Comparison of ENCODE assay signal across 11 cellular contexts in the genomic region with DNA sequence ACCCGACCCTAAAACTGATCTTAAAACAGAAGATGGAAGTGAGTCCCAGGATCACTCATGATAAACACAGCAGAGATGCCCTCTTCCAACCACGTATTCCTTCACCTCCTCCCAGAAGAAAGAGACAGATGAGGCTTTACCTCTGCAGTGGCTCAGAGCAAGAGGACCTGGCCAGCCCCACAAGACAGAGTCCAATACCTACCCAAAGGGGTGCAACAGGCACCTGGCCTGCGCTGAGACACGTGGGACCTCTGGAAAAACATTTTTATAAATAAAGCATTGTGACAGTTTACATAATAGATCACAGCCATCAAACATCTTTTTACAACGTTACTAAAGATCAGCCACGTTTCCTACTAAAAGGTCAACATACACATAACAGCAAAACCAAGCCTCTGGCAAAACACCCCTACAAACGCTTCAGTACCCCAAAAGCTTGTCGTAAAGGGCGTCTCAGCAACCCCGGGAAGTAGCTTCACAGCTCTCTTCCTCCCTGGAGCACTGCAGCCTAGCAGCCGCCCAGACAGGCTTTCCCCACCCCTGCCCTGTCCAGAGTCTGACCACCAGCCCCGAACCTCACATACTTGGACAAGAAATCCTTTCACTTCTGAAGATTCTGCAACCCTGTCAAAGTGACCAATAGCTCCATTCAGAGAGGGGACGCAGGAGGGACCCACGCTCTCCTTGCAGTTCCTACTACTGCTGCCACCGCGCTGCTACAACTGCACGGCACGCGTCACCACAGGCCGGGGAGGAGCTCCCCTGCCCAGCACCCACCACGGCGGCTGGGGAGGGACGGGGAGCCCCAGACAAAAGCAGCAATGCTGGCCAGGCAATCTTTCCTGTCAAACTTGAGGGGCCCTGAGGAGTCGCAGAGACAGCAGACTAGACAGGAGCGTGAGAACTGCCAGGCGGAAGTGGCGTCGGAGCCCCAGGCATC. TPM values are rescaled to one million over a fixed set of nuclear protein-coding genes. Genes with fewer than 3 reads are reported as not detected.
DNase-seq lines count a peak whose midpoint lies in the region; ATAC-seq, FAIRE-seq and TF ChIP-seq lines count a peak whose summit lies in the region.
"Had no signal": no experiment of that assay in that cellular context is flagged by ENCODE, and none has a peak within 500 bp of the region (broad histone marks: within the 10 kb centered on the region; RNA-seq: fewer than 3 reads in every experiment).

No MANE protein-coding gene starts in this region.

- intact Hi-C loops in CD8-positive, alpha-beta T cell (cut with DNase I, micrococcal nuclease), result loop anchor here (5.0 kb wide), 2 partner anchors 36 to 51 kb away; no protein-coding TSS in a partner anchor
- intact Hi-C loops in kidney (cut with DNase I), result loop anchor here (10.0 kb wide), 1 partner anchor 72 kb away; no protein-coding TSS in a partner anchor
- intact Hi-C loops in prostate gland (cut with DNase I), result loop anchor here (2.0 to 10.0 kb wide), 3 partner anchors 36 to 732 kb away; a partner anchor contains a TSS

- no peak for TF ChIP-seq CTCF in CD8-positive, alpha-beta T cell (IDR thresholded peaks at IDR 0.05)
- TF ChIP-seq CTCF in Loucy (conservative IDR thresholded peaks at IDR 0.05; ENCODE audit: low read length) (no peak), coronary artery (IDR thresholded peaks at IDR 0.05) (no peak), osteocyte (IDR thresholded peaks at IDR 0.05) (no peak), kidney (IDR thresholded peaks at IDR 0.05; ENCODE audit: borderline replicate concordance, extremely low read depth, insufficient read depth) (no peak), prostate gland (IDR thresholded peaks at IDR 0.05) (no peak)

- peak overlapping the region; percentile 84 for H3K4me3 Mint-ChIP-seq in CD8-positive, alpha-beta T cell
- H3K4me3 Mint-ChIP-seq in osteocyte (ENCODE audit: unreplicated experiment), result peak overlapping the region; percentile 73

- no peaks in the 10 kb centered on the region for H3K27me3 Mint-ChIP-seq in CD8-positive, alpha-beta T cell (ENCODE audit: low read depth)
- H3K27me3 Mint-ChIP-seq in osteocyte (ENCODE audit: unreplicated experiment), result no peaks in the 10 kb centered on the region

- H3F3A ChIP-seq in Loucy (ENCODE audit: low read depth), result peaks cover 4% of the 10 kb centered on the region; the same call in 1 of the 2 replicates

- no peaks in the 10 kb centered on the region for H3K27me3 ChIP-seq in CD8-positive, alpha-beta T cell (ENCODE audit: insufficient read depth, low read length)
- H3K27me3 ChIP-seq in Loucy (ENCODE audit: insufficient read depth, low read length, poor library complexity, severe bottlenecking) (no peaks in the 10 kb centered on the region), prostate gland (replicated peaks; ENCODE audit: insufficient read depth) (no peaks in the 10 kb centered on the region)

- no peaks in the 10 kb centered on the region for H3K9me3 Mint-ChIP-seq in CD8-positive, alpha-beta T cell
- no peaks in the 10 kb centered on the region for H3K9me3 Mint-ChIP-seq in osteocyte (ENCODE audit: unreplicated experiment)

- peaks cover 68% of the 10 kb centered on the region for H3K4me1 Mint-ChIP-seq in CD8-positive, alpha-beta T cell (ENCODE audit: low read depth)
- peaks cover 30% of the 10 kb centered on the region for H3K4me1 Mint-ChIP-seq in osteocyte (ENCODE audit: unreplicated experiment)

- WGBS in prostate gland, result 80% methylated on average over 28 of the region's 28 CpGs

- no peaks in the 10 kb centered on the region for H3K9me3 ChIP-seq in CD8-positive, alpha-beta T cell (ENCODE audit: low read length)
- H3K9me3 ChIP-seq in Loucy (ENCODE audit: insufficient read depth, low read depth, low read length) (no peaks in the 10 kb centered on the region), kidney (ENCODE audit: control insufficient read depth in 1 of 2, low read length in 2 of 2) (no peaks in the 10 kb centered on the region), prostate gland (no peaks in the 10 kb centered on the region)
- H3K9me3 ChIP-seq: mucosa of descending colon had no signal

- peak overlapping the region; percentile 93 for H3K4me2 ChIP-seq in Loucy (ENCODE audit: low read depth, low read length, poor library complexity, severe bottlenecking)

- CTCF ChIA-PET in CD8-positive, alpha-beta T cell (lab: Charles Lee), result interaction anchor here (0.9 to 2.1 kb wide), 5 partner anchors 52 to 80 kb away, joined by 3 to 10 read pairs (median 4); a partner anchor contains a TSS

- no peaks in the 10 kb centered on the region for H3K36me3 ChIP-seq in CD8-positive, alpha-beta T cell (ENCODE audit: insufficient read depth, low read length)
- no peaks in the 10 kb centered on the region for H3K36me3 ChIP-seq in Loucy (ENCODE audit: insufficient read depth, low read length)
- peaks cover 0 to 5% of the 10 kb centered on the region in 2 donors for H3K36me3 ChIP-seq in kidney (ENCODE audit: control insufficient read depth in 1 of 2, insufficient read depth in 2 of 2, low read length in 2 of 2)
- no peaks in the 10 kb centered on the region for H3K36me3 ChIP-seq in prostate gland

- H3K9ac ChIP-seq in Loucy (ENCODE audit: low read depth, low read length, poor library complexity, severe bottlenecking), result peak overlapping the region; percentile 71
- H3K9ac ChIP-seq in kidney (ENCODE audit: low read length in 2 of 2), result no peak overlapping the region

- H3K9me2 ChIP-seq in Loucy (replicated peaks; ENCODE audit: low read depth, low read length), result no peaks in the 10 kb centered on the region

- peaks cover 73% of the 10 kb centered on the region for H3K79me2 ChIP-seq in Loucy (ENCODE audit: insufficient read depth, low read length)

- TF ChIP-seq POLR2A in prostate gland (IDR thresholded peaks at IDR 0.05) (no peak), GM18505 (IDR thresholded peaks at IDR 0.05; ENCODE audit: borderline replicate concordance, extremely low read depth, insufficient read depth, insufficient read length) (no peak)

- no peak overlapping the region for H3K4me3 ChIP-seq in CD8-positive, alpha-beta T cell (ENCODE audit: low read depth, low read length)
- H3K4me3 ChIP-seq in Loucy (ENCODE audit: low read length, poor library complexity, severe bottlenecking) (peak overlapping the region; percentile 78), coronary artery (peak overlapping the region; percentile 84), kidney (ENCODE audit: low read length in 2 of 2) (no peak overlapping the region), prostate gland (no peak overlapping the region)
- H3K4me3 ChIP-seq: mucosa of descending colon had no signal

- H3K4me1 ChIP-seq in CD8-positive, alpha-beta T cell (ENCODE audit: insufficient read depth, low read length), result peaks cover 56% of the 10 kb centered on the region
- H3K4me1 ChIP-seq in Loucy (ENCODE audit: insufficient read depth, low read length, poor library complexity, severe bottlenecking), result peaks cover 59% of the 10 kb centered on the region
- peaks cover 14 to 20% of the 10 kb centered on the region in 2 donors for H3K4me1 ChIP-seq in kidney (ENCODE audit: control insufficient read depth in 1 of 2, insufficient read depth in 1 of 2, low read depth in 1 of 2, low read length in 2 of 2)
- H3K4me1 ChIP-seq in prostate gland (replicated peaks), result peaks cover 17% of the 10 kb centered on the region

- FAIRE-seq in kidney (lab: Jason Lieb, UNC), result no peak

- peak overlapping the region; percentile 19 for H3K27ac Mint-ChIP-seq in CD8-positive, alpha-beta T cell
- no peak overlapping the region for H3K27ac Mint-ChIP-seq in osteocyte (ENCODE audit: unreplicated experiment)

- no peak for ATAC-seq in CD8-positive, alpha-beta T cell
- no peak for ATAC-seq in GM18505 (IDR thresholded peaks at IDR 0.05; ENCODE audit: unreplicated experiment)
- ATAC-seq in HG03108 (IDR thresholded peaks at IDR 0.05; ENCODE audit: unreplicated experiment), result no peak
- ATAC-seq: mucosa of descending colon had no signal

- no peak for DNase-seq in CD8-positive, alpha-beta T cell
- DNase-seq in coronary artery (ENCODE audit: low spot score) (no peak), osteocyte (ENCODE audit: extremely low spot score, unreplicated experiment) (no peak), kidney (no peak), prostate gland (ENCODE audit: low spot score) (no peak)
- DNase-seq: effector CD8-positive, alpha-beta T cell; NCI-H187 had no signal

- POLR2A ChIA-PET in CD8-positive, alpha-beta T cell (lab: Charles Lee), result no interaction called here

- peaks cover 55% of the 10 kb centered on the region for H4K20me1 ChIP-seq in Loucy (ENCODE audit: insufficient read depth, low read length, poor library complexity, severe bottlenecking)

- H3K27ac ChIP-seq in CD8-positive, alpha-beta T cell (ENCODE audit: low read depth, low read length), result no peak overlapping the region
- H3K27ac ChIP-seq in coronary artery (no peak overlapping the region), kidney (ENCODE audit: low read depth in 2 of 2, low read length in 2 of 2) (no peak overlapping the region), prostate gland (no peak overlapping the region)

- no peak overlapping the region for H2AFZ ChIP-seq in Loucy (ENCODE audit: low read length)

- H3K36me3 Mint-ChIP-seq in CD8-positive, alpha-beta T cell, result peaks cover 5% of the 10 kb centered on the region
- no peaks in the 10 kb centered on the region for H3K36me3 Mint-ChIP-seq in osteocyte (ENCODE audit: unreplicated experiment)

RNA-seq across cellular contexts. Expression of a gene that starts 2.8 kb away (rescaled TPM):
- total RNA-seq in CD8-positive, alpha-beta T cell, result 10 to 100 TPM in 1 of 2 experiments, 1 to 10 TPM in 1; 9.8 to 14.1 TPM
- total RNA-seq in osteocyte (17.3 and 22.8 TPM in 2 replicates), kidney (18.4 TPM), prostate gland (10 to 100 TPM; 19.9 to 57.1 TPM)
- 3.7 TPM for polyA plus RNA-seq in kidney (ENCODE audit: insufficient read depth, low read depth, low replicate concordance)

RNA-seq across cellular contexts. Expression of a gene that starts 59.3 kb away (rescaled TPM):
- 10 to 100 TPM; 58.2 to 64.6 TPM for total RNA-seq in CD8-positive, alpha-beta T cell
- total RNA-seq in osteocyte (67.8 and 68.7 TPM in 2 replicates), kidney (31.6 TPM), prostate gland (10 to 100 TPM; 39.7 to 87.1 TPM)
- polyA plus RNA-seq in kidney (ENCODE audit: insufficient read depth, low read depth, low replicate concordance), result 18.0 TPM

Comparison
In these comparisons a context has a peak if more than half of its experiments do, and no peak if none do; other contexts are left out.
1. H3K4me3 ChIP-seq: peak in Loucy (single experiment) and coronary artery (single experiment); none in CD8-positive, alpha-beta T cell (single experiment), kidney (0 of 2) and prostate gland (0 of 2).